Comparison of ENCODE assay signal across 30 cellular contexts in genomic region chr1:66494488-66494887, GRCh38. TPM values are rescaled to one million over a fixed set of nuclear protein-coding genes. Genes with fewer than 3 reads are reported as not detected.
"Had no signal": no experiment of that assay in that cellular context is flagged by ENCODE, and none has a peak within 500 bp of the region (broad histone marks: within the 10 kb centered on the region; RNA-seq: fewer than 3 reads in every experiment).

No MANE protein-coding gene starts in this region.

- H3K36me3 ChIP-seq: brain microvascular endothelial cell, esophagus muscularis mucosa, heart right ventricle, left lung, lower lobe of right lung, right lobe of liver, transverse colon, WERI-Rb-1 had no signal

- ATAC-seq: activated CD4-positive, CD25-positive, alpha-beta regulatory T cell treated with anti-CD3 and anti-CD28 coated beads, Interleukin-2, amount 50 U/mL, for 24 hours; effector memory CD8-positive, alpha-beta T cell; heart right ventricle; left lung; lower lobe of right lung; natural killer cell; right lobe of liver; stimulated activated naive CD8-positive, alpha-beta T cell treated with anti-CD3 and anti-CD28 coated beads, Interleukin-15, Interleukin-2, amounts not matched to agents 100 U/mL and 50 U/mL, for 24 hours; T-helper 17 cell had no signal

- H3K4me1 ChIP-seq: left lung, lower lobe of right lung, right lobe of liver, testis, transverse colon had no signal

- DNase-seq: activated CD4-positive, alpha-beta memory T cell treated with anti-CD3 and anti-CD28 coated beads for 36 hours; activated CD4-positive, alpha-beta T cell treated with anti-CD3 and anti-CD28 coated beads for 48 hours; activated CD8-positive, alpha-beta memory T cell treated with anti-CD3 and anti-CD28 coated beads, Interleukin-2, amount 50 U/mL, for 4 hours; activated effector memory CD4-positive, alpha-beta T cell treated with anti-CD3 and anti-CD28 coated beads, Interleukin-2, amount 50 U/mL, for 16 hours; activated naive CD4-positive, alpha-beta T cell treated with anti-CD3 and anti-CD28 coated beads, Interleukin-2, amount 10 ng/mL, durations not matched to agents 7 days and 5 days; activated naive CD8-positive, alpha-beta T cell treated with anti-CD3 and anti-CD28 coated beads, Interleukin-2, amount 10 ng/mL, durations not matched to agents 7 days and 5 days; activated T-cell treated with anti-CD3 and anti-CD28 coated beads, Interleukin-2, amount 50 U/mL, for 1 hour; brain microvascular endothelial cell; caudate nucleus; cortex of kidney; effector memory CD8-positive, alpha-beta T cell; foreskin melanocyte; heart right ventricle; kidney glomerular epithelial cell; left lung; lower lobe of right lung; mesendoderm; natural killer cell; right lobe of liver; stimulated activated CD4-positive, alpha-beta T cell treated with anti-CD3 and anti-CD28 coated beads, Interleukin-4, amount 100 ng/mL, for 1 hour; stimulated activated naive CD8-positive, alpha-beta T cell treated with anti-CD3 and anti-CD28 coated beads, Interleukin-15, Interleukin-2, amounts not matched to agents 100 U/mL and 50 U/mL, for 24 hours; T-helper 17 cell; T1000; testis; transverse colon; WERI-Rb-1 had no signal

- H3K4me3 ChIP-seq: esophagus muscularis mucosa, heart right ventricle, left lung, lower lobe of right lung, right lobe of liver, testis, transverse colon had no signal

- H3K27ac ChIP-seq: brain microvascular endothelial cell, esophagus muscularis mucosa, heart right ventricle, left lung, lower lobe of right lung, right lobe of liver, testis, transverse colon, WERI-Rb-1 had no signal

- H3K27me3 ChIP-seq: brain microvascular endothelial cell, esophagus muscularis mucosa, heart right ventricle, left lung, right lobe of liver, testis, transverse colon had no signal

- H3K9me3 ChIP-seq: esophagus muscularis mucosa, heart right ventricle, left lung, lower lobe of right lung, right lobe of liver, testis, transverse colon had no signal

RNA-seq across cellular contexts. Expression of gene SGIP1, which starts 39.5 kb away (rescaled TPM):
- total RNA-seq: activated CD8-positive, alpha-beta memory T cell treated with anti-CD3 and anti-CD28 coated beads for 36 hours; activated naive CD8-positive, alpha-beta T cell treated with anti-CD3 and anti-CD28 coated beads, Interleukin-2, amount 10 ng/mL, durations not matched to agents 7 days and 5 days; activated T-helper 1 cell treated with anti-CD3 and anti-CD28 coated beads, Interleukin-12 subunit alpha, Interleukin-12 subunit beta, Interleukin-2, Interleukin-4 antibody, amounts not matched to agents 30 ng/mL and 10 ng/mL and 1 ng/mL, durations not matched to agents 14 hours and 24 hours and 36 hours had no signal
